35 cellular contexts compared by ENCODE assay signal in the genomic region with DNA sequence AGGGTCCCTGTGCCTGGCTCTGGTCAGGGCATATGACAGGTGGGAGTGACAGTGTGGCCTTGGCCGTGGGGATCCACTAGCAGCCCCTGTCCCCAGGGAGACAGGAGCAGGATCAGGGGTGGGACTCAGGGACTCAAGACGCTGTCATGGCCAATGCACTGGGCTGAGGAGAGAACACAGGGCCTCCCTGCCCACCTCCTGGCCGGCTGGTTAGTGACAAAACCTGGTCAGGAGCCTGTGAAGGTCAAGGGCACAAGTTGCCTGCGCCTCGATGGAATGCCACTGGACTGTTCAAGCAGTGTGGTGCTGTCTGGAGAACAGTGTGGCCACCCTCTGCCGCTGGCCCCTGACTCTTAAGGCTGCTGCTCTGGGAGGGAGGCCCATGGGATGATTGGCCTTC.
"Had no signal": no experiment of that assay in that cellular context is flagged by ENCODE, and none has a peak within 500 bp of the region (broad histone marks: within the 10 kb centered on the region; RNA-seq: fewer than 3 reads in every experiment).

No MANE protein-coding gene starts in this region.

- H3K9me3 ChIP-seq: MG63 had no signal

- DNase-seq: Karpas-422, Kasumi-1, MG63, MM.1S, MV-4-11, NCI-H1048, NCI-H1092, NCI-H1092 treated with DMSO at 0.1 percent for 48 hours, NCI-H1105, NCI-H1105 treated with DMSO at 0.1 percent for 48 hours, NCI-H1417, NCI-H1417 treated with DMSO at 0.1 percent for 48 hours, NCI-H1436, NCI-H1436 treated with DMSO at 0.1 percent for 48 hours, NCI-H146, NCI-H1694, NCI-H1694 treated with DMSO at 0.1 percent for 48 hours, NCI-H187, NCI-H187 treated with DMSO at 0.1 percent for 48 hours, NCI-H1930, NCI-H2029, NCI-H2029 treated with DMSO at 0.1 percent for 48 hours, NCI-H2081, NCI-H2081 treated with DMSO at 0.1 percent for 48 hours, NCI-H2107, NCI-H2171, NCI-H2171 treated with DMSO at 0.1 percent for 48 hours, NCI-H2227 treated with DMSO at 0.1 percent for 48 hours, NCI-H226, NCI-H345, NCI-H446, NCI-H446 treated with DMSO at 0.1 percent for 48 hours, NCI-H510A, NCI-H510A treated with DMSO at 0.1 percent for 48 hours had no signal

- H3K9ac ChIP-seq: KMS-11 had no signal

- H3K27ac ChIP-seq: KMS-11 had no signal

- H3K4me3 ChIP-seq: MG63 had no signal

- H3K36me3 ChIP-seq: MG63 had no signal

- H3K4me2 ChIP-seq: KMS-11 had no signal

- H3K27me3 ChIP-seq: MG63 had no signal
